18 cellular contexts compared by ENCODE assay signal in the genomic region with DNA sequence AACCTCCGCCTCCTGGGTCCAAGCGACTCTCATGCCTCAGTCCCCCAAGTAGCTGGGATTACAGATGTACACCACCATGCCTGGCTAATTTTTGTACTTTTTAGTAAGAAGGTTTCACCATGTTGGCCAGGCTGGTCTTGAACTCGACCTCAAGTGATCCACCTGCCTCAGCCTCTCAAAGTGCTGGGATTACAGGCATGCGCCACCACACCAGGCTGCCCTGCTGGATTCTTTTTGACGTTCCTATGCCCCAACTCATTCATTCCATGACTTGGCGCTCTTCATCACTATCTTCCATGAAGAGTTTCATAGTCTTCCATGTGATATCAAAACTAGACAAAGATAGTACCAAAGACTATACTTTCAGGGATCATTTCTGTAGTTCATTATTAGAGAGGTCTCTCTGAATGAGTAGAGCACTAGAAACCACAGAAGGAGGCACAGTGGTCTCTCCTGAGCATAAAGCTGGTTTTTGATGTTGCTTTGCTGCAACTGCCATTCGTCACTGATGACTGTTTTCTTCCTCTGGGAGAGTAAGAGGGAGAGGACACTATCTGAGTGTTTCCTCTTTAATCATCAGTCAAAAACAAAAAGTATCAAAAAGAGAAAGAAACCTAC. TPM values are rescaled to one million over a fixed set of nuclear protein-coding genes. Genes with fewer than 3 reads are reported as not detected.
DNase-seq lines count a peak whose midpoint lies in the region; ATAC-seq lines count a peak whose summit lies in the region.
"Had no signal": no experiment of that assay in that cellular context is flagged by ENCODE, and none has a peak within 500 bp of the region (broad histone marks: within the 10 kb centered on the region; RNA-seq: fewer than 3 reads in every experiment).

No MANE protein-coding gene starts in this region.

- peaks cover 13% of the 10 kb centered on the region for H3K4me1 Mint-ChIP-seq in activated naive CD4-positive, alpha-beta T cell treated with anti-CD3 and anti-CD28 coated beads, Interleukin-2, amount 50 U/mL, for 24 hours
- peaks cover 6% of the 10 kb centered on the region for H3K4me1 Mint-ChIP-seq in activated naive CD4-positive, alpha-beta T cell treated with anti-CD3 and anti-CD28 coated beads, Interleukin-2, amount 10 ng/mL, durations not matched to agents 7 days and 5 days
- peaks cover 13% of the 10 kb centered on the region for H3K4me1 Mint-ChIP-seq in activated naive CD8-positive, alpha-beta T cell treated with anti-CD3 and anti-CD28 coated beads for 36 hours
- peaks cover 0 to 12% of the 10 kb centered on the region in 2 donors for H3K4me1 Mint-ChIP-seq in stimulated activated naive B cell treated with anti-CD40 and anti-IgM and Interleukin-4, amounts not matched to agents 10 μg/mL and 1 μg/mL and 100 μg/mL, for 72 hours

- no peaks in the 10 kb centered on the region for H3K27me3 Mint-ChIP-seq in activated naive CD4-positive, alpha-beta T cell treated with anti-CD3 and anti-CD28 coated beads, Interleukin-2, amount 50 U/mL, for 24 hours
- peaks cover 4% of the 10 kb centered on the region for H3K27me3 Mint-ChIP-seq in activated naive CD4-positive, alpha-beta T cell treated with anti-CD3 and anti-CD28 coated beads, Interleukin-2, amount 10 ng/mL, durations not matched to agents 7 days and 5 days
- H3K27me3 Mint-ChIP-seq in activated naive CD8-positive, alpha-beta T cell treated with anti-CD3 and anti-CD28 coated beads for 36 hours, result no peaks in the 10 kb centered on the region
- H3K27me3 Mint-ChIP-seq in stimulated activated naive B cell treated with anti-CD40 and anti-IgM and Interleukin-4, amounts not matched to agents 10 μg/mL and 1 μg/mL and 100 μg/mL, for 72 hours, result no peaks in the 10 kb centered on the region

- peaks cover 2% of the 10 kb centered on the region for H3K36me3 Mint-ChIP-seq in activated naive CD4-positive, alpha-beta T cell treated with anti-CD3 and anti-CD28 coated beads, Interleukin-2, amount 50 U/mL, for 24 hours
- H3K36me3 Mint-ChIP-seq in activated naive CD4-positive, alpha-beta T cell treated with anti-CD3 and anti-CD28 coated beads, Interleukin-2, amount 10 ng/mL, durations not matched to agents 7 days and 5 days, result no peaks in the 10 kb centered on the region
- peaks cover 14% of the 10 kb centered on the region for H3K36me3 Mint-ChIP-seq in activated naive CD8-positive, alpha-beta T cell treated with anti-CD3 and anti-CD28 coated beads for 36 hours
- H3K36me3 Mint-ChIP-seq in stimulated activated naive B cell treated with anti-CD40 and anti-IgM and Interleukin-4, amounts not matched to agents 10 μg/mL and 1 μg/mL and 100 μg/mL, for 72 hours, result peaks cover 9 to 11% of the 10 kb centered on the region in 2 donors

- CTCF ChIA-PET in activated naive CD4-positive, alpha-beta T cell treated with anti-CD3 and anti-CD28 coated beads, Interleukin-2, amount 10 ng/mL, durations not matched to agents 7 days and 5 days (lab: Charles Lee), result no interaction called here

- H3K27ac Mint-ChIP-seq in activated naive CD4-positive, alpha-beta T cell treated with anti-CD3 and anti-CD28 coated beads, Interleukin-2, amount 50 U/mL, for 24 hours, result peak overlapping the region; percentile 70
- H3K27ac Mint-ChIP-seq in activated naive CD4-positive, alpha-beta T cell treated with anti-CD3 and anti-CD28 coated beads, Interleukin-2, amount 10 ng/mL, durations not matched to agents 7 days and 5 days, result no peak overlapping the region
- peak overlapping the region; percentile 82 for H3K27ac Mint-ChIP-seq in activated naive CD8-positive, alpha-beta T cell treated with anti-CD3 and anti-CD28 coated beads for 36 hours
- no peak overlapping the region for H3K27ac Mint-ChIP-seq in stimulated activated naive B cell treated with anti-CD40 and anti-IgM and Interleukin-4, amounts not matched to agents 10 μg/mL and 1 μg/mL and 100 μg/mL, for 72 hours
- H3K27ac Mint-ChIP-seq: HFFc6 had no signal

- no peak overlapping the region for H3K4me3 Mint-ChIP-seq in activated naive CD4-positive, alpha-beta T cell treated with anti-CD3 and anti-CD28 coated beads, Interleukin-2, amount 50 U/mL, for 24 hours
- H3K4me3 Mint-ChIP-seq in activated naive CD4-positive, alpha-beta T cell treated with anti-CD3 and anti-CD28 coated beads, Interleukin-2, amount 10 ng/mL, durations not matched to agents 7 days and 5 days, result no peak overlapping the region
- H3K4me3 Mint-ChIP-seq in activated naive CD8-positive, alpha-beta T cell treated with anti-CD3 and anti-CD28 coated beads for 36 hours, result no peak overlapping the region
- no peak overlapping the region for H3K4me3 Mint-ChIP-seq in stimulated activated naive B cell treated with anti-CD40 and anti-IgM and Interleukin-4, amounts not matched to agents 10 μg/mL and 1 μg/mL and 100 μg/mL, for 72 hours
- H3K4me3 Mint-ChIP-seq: HFFc6 had no signal

- DNase-seq in activated naive CD4-positive, alpha-beta T cell treated with anti-CD3 and anti-CD28 coated beads, Interleukin-2, amount 10 ng/mL, durations not matched to agents 7 days and 5 days, result no peak
- peak; percentile 21 for DNase-seq in Jurkat, Clone E6-1 (ENCODE audit: low read depth, low spot score)
- DNase-seq in activated naive CD8-positive, alpha-beta T cell treated with anti-CD3 and anti-CD28 coated beads for 36 hours, result peak; percentile 46
- DNase-seq in stimulated activated naive B cell treated with anti-CD40 and anti-IgM and Interleukin-4, amounts not matched to agents 10 μg/mL and 1 μg/mL and 100 μg/mL, for 72 hours, result no peak
- DNase-seq in UCSD-AML1 (lab: John Stamatoyannopoulos, UW; ENCODE audit: unreplicated experiment), result no peak
- DNase-seq: adrenal gland, DMS79 treated with DMSO at 0.1 percent for 48 hours, foreskin fibroblast, HFFc6, hippocampal formation, islet precursor cell, lower lobe of right lung, NCI-H1436, Right ventricle myocardium superior, testis had no signal

- no peaks in the 10 kb centered on the region for H3K9me3 Mint-ChIP-seq in activated naive CD4-positive, alpha-beta T cell treated with anti-CD3 and anti-CD28 coated beads, Interleukin-2, amount 50 U/mL, for 24 hours
- no peaks in the 10 kb centered on the region for H3K9me3 Mint-ChIP-seq in activated naive CD4-positive, alpha-beta T cell treated with anti-CD3 and anti-CD28 coated beads, Interleukin-2, amount 10 ng/mL, durations not matched to agents 7 days and 5 days
- H3K9me3 Mint-ChIP-seq in activated naive CD8-positive, alpha-beta T cell treated with anti-CD3 and anti-CD28 coated beads for 36 hours, result peaks cover 7% of the 10 kb centered on the region
- no peaks in the 10 kb centered on the region for H3K9me3 Mint-ChIP-seq in stimulated activated naive B cell treated with anti-CD40 and anti-IgM and Interleukin-4, amounts not matched to agents 10 μg/mL and 1 μg/mL and 100 μg/mL, for 72 hours
- H3K9me3 Mint-ChIP-seq: HFFc6 had no signal

- no peak overlapping the region for H3K4me3 ChIP-seq in Jurkat, Clone E6-1 (ENCODE audit: low read length)
- H3K4me3 ChIP-seq: adrenal gland, cardiac muscle cell, lower lobe of right lung, testis had no signal

- ATAC-seq in stimulated activated naive B cell treated with anti-CD40 and anti-IgM and Interleukin-4, amounts not matched to agents 10 μg/mL and 1 μg/mL and 100 μg/mL, for 72 hours (replicated peaks), result peak; percentile 42 to 86
- no peak for ATAC-seq in GM19023 (IDR thresholded peaks at IDR 0.05; ENCODE audit: unreplicated experiment)
- ATAC-seq: lower lobe of right lung had no signal

RNA-seq across cellular contexts. Expression of a gene that starts 23.5 kb away (rescaled TPM):
- polyA plus RNA-seq in Jurkat, Clone E6-1 (2012; ENCODE audit: insufficient read depth, insufficient read length), result 4.1 TPM
- total RNA-seq in activated naive CD8-positive, alpha-beta T cell treated with anti-CD3 and anti-CD28 coated beads for 36 hours, result 1 to 10 TPM; 1.1 to 1.3 TPM

Comparison
In these comparisons a context has a peak if more than half of its experiments do, and no peak if none do; other contexts are left out.
1. H3K27ac Mint-ChIP-seq: peak in activated naive CD4-positive, alpha-beta T cell treated with anti-CD3 and anti-CD28 coated beads, Interleukin-2, amount 50 U/mL, for 24 hours (single experiment) and activated naive CD8-positive, alpha-beta T cell treated with anti-CD3 and anti-CD28 coated beads for 36 hours (single experiment); none in activated naive CD4-positive, alpha-beta T cell treated with anti-CD3 and anti-CD28 coated beads, Interleukin-2, amount 10 ng/mL, durations not matched to agents 7 days and 5 days (single experiment) and stimulated activated naive B cell treated with anti-CD40 and anti-IgM and Interleukin-4, amounts not matched to agents 10 μg/mL and 1 μg/mL and 100 μg/mL, for 72 hours (single experiment).
2. DNase-seq: peak in Jurkat, Clone E6-1 (single experiment) and activated naive CD8-positive, alpha-beta T cell treated with anti-CD3 and anti-CD28 coated beads for 36 hours (single experiment); none in activated naive CD4-positive, alpha-beta T cell treated with anti-CD3 and anti-CD28 coated beads, Interleukin-2, amount 10 ng/mL, durations not matched to agents 7 days and 5 days (single experiment), stimulated activated naive B cell treated with anti-CD40 and anti-IgM and Interleukin-4, amounts not matched to agents 10 μg/mL and 1 μg/mL and 100 μg/mL, for 72 hours (single experiment) and UCSD-AML1 (single experiment).